Comparison of ENCODE assay signal across 8 cellular contexts in the genomic region with DNA sequence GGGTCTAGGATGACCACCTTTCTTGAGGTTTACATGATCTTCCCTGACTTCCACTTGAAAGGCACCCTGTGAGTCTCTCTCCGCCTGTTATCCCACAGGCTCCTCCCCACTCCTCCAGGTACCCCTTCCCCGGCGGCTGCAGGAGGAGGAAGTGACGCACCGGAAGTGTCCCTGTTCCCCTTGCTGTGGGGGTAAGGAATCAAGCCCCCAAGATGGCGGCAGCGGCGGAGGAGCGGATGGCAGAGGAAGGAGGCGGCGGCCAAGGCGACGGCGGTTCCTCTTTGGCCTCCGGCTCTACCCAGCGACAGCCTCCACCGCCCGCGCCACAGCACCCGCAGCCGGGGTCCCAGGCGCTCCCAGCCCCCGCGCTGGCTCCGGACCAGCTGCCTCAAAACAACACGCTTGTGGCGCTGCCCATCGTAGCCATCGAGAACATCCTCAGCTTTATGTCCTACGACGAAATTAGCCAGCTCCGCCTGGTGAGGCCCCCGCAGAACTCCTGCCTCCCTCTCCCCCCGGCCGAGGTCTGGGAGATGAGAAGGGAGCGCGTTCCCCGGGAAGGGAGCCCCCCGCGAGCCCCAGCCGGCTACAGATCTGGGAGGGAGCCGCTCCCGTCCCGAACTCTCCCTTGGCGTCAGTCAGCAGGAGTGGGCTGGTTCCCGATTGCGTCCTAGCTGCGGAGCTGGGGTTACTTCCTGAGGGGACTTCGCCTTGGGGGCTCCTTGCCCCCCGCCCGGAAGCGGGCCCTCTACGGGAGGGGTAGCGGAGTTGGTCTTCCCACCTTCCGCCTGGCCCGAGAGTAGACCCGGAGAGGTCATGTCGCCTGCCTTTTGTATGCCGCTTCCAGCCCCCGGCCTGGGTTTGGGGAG. TPM values are rescaled to one million over a fixed set of nuclear protein-coding genes. Genes with fewer than 3 reads are reported as not detected.
DNase-seq lines count a peak whose midpoint lies in the region; ATAC-seq, FAIRE-seq and TF ChIP-seq lines count a peak whose summit lies in the region.

A gene with protein sequence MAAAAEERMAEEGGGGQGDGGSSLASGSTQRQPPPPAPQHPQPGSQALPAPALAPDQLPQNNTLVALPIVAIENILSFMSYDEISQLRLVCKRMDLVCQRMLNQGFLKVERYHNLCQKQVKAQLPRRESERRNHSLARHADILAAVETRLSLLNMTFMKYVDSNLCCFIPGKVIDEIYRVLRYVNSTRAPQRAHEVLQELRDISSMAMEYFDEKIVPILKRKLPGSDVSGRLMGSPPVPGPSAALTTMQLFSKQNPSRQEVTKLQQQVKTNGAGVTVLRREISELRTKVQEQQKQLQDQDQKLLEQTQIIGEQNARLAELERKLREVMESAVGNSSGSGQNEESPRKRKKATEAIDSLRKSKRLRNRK (plus strand): TSS at position 194 of the 869 bp plus-strand sequence. CDS start 19 bp downstream, at position 213.

- H3K36me3 ChIP-seq in rectal smooth muscle tissue (ENCODE audit: control insufficient read depth, insufficient read depth, low read length) (no peaks in the 10 kb centered on the region), aorta (ENCODE audit: control insufficient read depth in 1 of 2, insufficient read depth in 2 of 2, low read length in 1 of 2) (no peaks in the 10 kb centered on the region)

- intact Hi-C loops in aorta (cut with DNase I), result loop anchor here (2.0 to 10.0 kb wide), 3 partner anchors 217 to 343 kb away; a partner anchor contains a TSS

- H3K4me1 ChIP-seq in rectal smooth muscle tissue (ENCODE audit: control insufficient read depth, insufficient read depth, low read length), result peaks cover 13% of the 10 kb centered on the region
- H3K4me1 ChIP-seq in aorta (ENCODE audit: control insufficient read depth in 1 of 2, insufficient read depth in 2 of 2, low read length in 2 of 2), result no peaks in the 10 kb centered on the region

- 0% methylated on average over 51 to 60 of the region's 60 CpGs for WGBS in aorta, 2 donors

- H3K27ac ChIP-seq in rectal smooth muscle tissue (ENCODE audit: low read depth, low read length) (peak within 1 kb of the TSS; percentile 85), aorta (ENCODE audit: low read depth in 1 of 2, low read length in 2 of 2) (peak within 1 kb of the TSS; percentile 78 to 89)

- in situ Hi-C loops in astrocyte of the cerebellum (cut with HindIII; ENCODE audit: low sequenced_read_pairs), result no loop called here

- H3K27me3 ChIP-seq in rectal smooth muscle tissue (ENCODE audit: control insufficient read depth, insufficient read depth, low read length) (no peaks in the 10 kb centered on the region), aorta (ENCODE audit: control insufficient read depth in 1 of 2, insufficient read depth in 2 of 2, low read length in 1 of 2) (no peaks in the 10 kb centered on the region)

- no peaks in the 10 kb centered on the region for H3K9me3 ChIP-seq in aorta (ENCODE audit: control insufficient read depth, low read length)

- ATAC-seq in HG02981 (IDR thresholded peaks at IDR 0.05; ENCODE audit: unreplicated experiment) (peak; percentile 98), aorta (ENCODE audit: low FRiP score) (peak; percentile 98)

- H3K4me3 ChIP-seq in astrocyte of the cerebellum (ENCODE audit: low read depth, low read length), result peak within 1 kb of the TSS; percentile 99
- H3K4me3 ChIP-seq in rectal smooth muscle tissue (ENCODE audit: low read length), result peak within 1 kb of the TSS; percentile 84
- H3K4me3 ChIP-seq in aorta (ENCODE audit: low read length in 2 of 2), result peak within 1 kb of the TSS; percentile 88 to 93

- TF ChIP-seq CTCF in astrocyte of the cerebellum (IDR thresholded peaks at IDR 0.05; ENCODE audit: low read depth, low read length, missing control alignments), result no peak

- FAIRE-seq in GM18507 (lab: Jason Lieb, UNC), result peak; percentile 98

- H3K9ac ChIP-seq in rectal smooth muscle tissue (ENCODE audit: low read length), result peak within 1 kb of the TSS; percentile 34

- DNase-seq in GM18507 (ENCODE audit: extremely low spot score, insufficient read length, low read depth) (peak; percentile 92), NCI-H2029 treated with DMSO at 0.1 percent for 48 hours (lab: John Stamatoyannopoulos, UW) (peak; percentile 86), T-helper 9 cell (peak; percentile 87), astrocyte of the cerebellum (ENCODE audit: low read depth) (peak; percentile 87), hepatic stellate cell (ENCODE audit: low spot score) (peak; percentile 96), aorta (peak; percentile 98)

RNA-seq across cellular contexts. Expression of the gene that starts here (rescaled TPM):
- total RNA-seq in aorta, result 10 to 100 TPM; 26.7 to 27.4 TPM
- 1 to 10 TPM; 6.8 to 9.0 TPM for polyA plus RNA-seq in aorta

Comparison
In these comparisons a context has a peak if more than half of its experiments do, and no peak if none do; other contexts are left out.
1. Peak in every context shown above with its lines: DNase-seq, ATAC-seq, H3K4me3 ChIP-seq and H3K27ac ChIP-seq.